Comparison of ENCODE assay signal across 20 cellular contexts in the genomic region with DNA sequence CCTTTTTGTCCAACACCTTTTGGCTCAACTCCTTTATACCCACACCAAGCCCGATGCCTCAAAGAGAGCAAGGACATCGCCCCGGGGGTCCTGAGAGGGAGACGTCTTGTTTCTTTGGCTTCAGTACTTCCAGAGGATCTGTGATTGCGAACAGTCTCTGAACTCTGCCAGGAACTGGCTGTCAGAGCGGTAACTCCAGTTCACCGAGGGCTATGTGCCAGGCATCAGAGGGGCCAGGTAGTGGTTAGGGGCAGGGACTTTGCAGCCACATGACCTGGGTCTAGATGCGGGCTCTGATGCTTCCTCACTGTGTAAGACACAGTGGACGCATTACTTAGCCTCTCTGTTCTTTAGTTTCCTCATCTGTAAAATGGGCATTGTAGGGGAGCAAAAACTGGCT.
"Had no signal": no experiment of that assay in that cellular context is flagged by ENCODE, and none has a peak within 500 bp of the region (broad histone marks: within the 10 kb centered on the region; RNA-seq: fewer than 3 reads in every experiment).

No MANE protein-coding gene starts in this region.

- DNase-seq: activated CD8-positive, alpha-beta memory T cell treated with anti-CD3 and anti-CD28 coated beads for 24 hours; activated CD8-positive, alpha-beta memory T cell treated with anti-CD3 and anti-CD28 coated beads, Interleukin-2, amount 50 U/mL, for 4 hours; activated naive CD4-positive, alpha-beta T cell; activated naive CD8-positive, alpha-beta T cell treated with anti-CD3 and anti-CD28 coated beads for 36 hours; activated T-cell treated with anti-CD3 and anti-CD28 coated beads, Interleukin-2, amount 50 U/mL, for 4 hours; effector CD4-positive, alpha-beta T cell; glutamatergic neuron; hypothalamus; mesenchymal stem cell; nephron progenitor cell; nucleus accumbens; stimulated activated CD4-positive, alpha-beta T cell treated with anti-CD3 and anti-CD28 coated beads, Interleukin-2, amount 100 ng/mL, for 48 hours; stimulated activated CD8-positive, alpha-beta memory T cell treated with anti-CD3 and anti-CD28 coated beads, Interleukin-4, amount 100 ng/mL, for 48 hours; stimulated activated naive B cell treated with anti-CD40 and anti-IgM and Interleukin-4, amounts not matched to agents 10 μg/mL and 1 μg/mL and 100 μg/mL, for 72 hours; T1000; upper lobe of right lung had no signal

- H3K4me1 ChIP-seq: upper lobe of right lung had no signal

- H3K36me3 ChIP-seq: cardiac muscle cell, thoracic aorta, upper lobe of right lung had no signal

- H3K27me3 ChIP-seq: cardiac muscle cell, upper lobe of right lung had no signal

- H3K27ac ChIP-seq: cardiac muscle cell, thoracic aorta, upper lobe of right lung had no signal

- FAIRE-seq: endometrium, frontal cortex had no signal

- H3K9me3 ChIP-seq: thoracic aorta, upper lobe of right lung had no signal

- H3K4me3 ChIP-seq: cardiac muscle cell, thoracic aorta, upper lobe of right lung had no signal
